Comparison of ENCODE assay signal across 16 cellular contexts in the genomic region with DNA sequence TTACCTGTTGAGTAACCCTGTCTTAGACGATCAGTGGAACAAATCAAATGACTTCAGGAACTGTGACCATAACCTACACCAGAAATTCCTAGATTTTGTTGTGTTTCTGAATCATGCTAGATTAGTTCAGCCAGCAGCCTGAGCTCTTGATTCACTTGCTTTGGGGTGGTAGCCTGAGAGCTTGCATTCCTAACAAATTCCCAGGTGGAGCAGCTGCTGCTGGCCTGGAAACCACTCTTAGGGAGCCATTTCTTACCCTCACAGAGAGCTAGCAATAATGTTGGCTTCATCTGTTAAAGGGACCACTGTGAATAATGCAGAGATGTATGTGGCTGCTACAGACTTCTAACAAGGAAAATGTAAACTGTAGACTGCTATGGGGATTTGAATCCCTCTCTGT.
"Had no signal": no experiment of that assay in that cellular context is flagged by ENCODE, and none has a peak within 500 bp of the region (broad histone marks: within the 10 kb centered on the region; RNA-seq: fewer than 3 reads in every experiment).

No MANE protein-coding gene starts in this region.

- H3K36me3 ChIP-seq: gastrocnemius medialis, stomach, thoracic aorta had no signal

- H3K36me3 Mint-ChIP-seq: naive thymus-derived CD4-positive, alpha-beta T cell had no signal

- H3K27me3 ChIP-seq: gastrocnemius medialis, stomach had no signal

- DNase-seq: effector CD4-positive, alpha-beta T cell; gastrocnemius medialis; glutamatergic neuron; kidney glomerular epithelial cell; naive thymus-derived CD4-positive, alpha-beta T cell; nephron progenitor cell; right cardiac atrium; small intestine; stimulated activated CD4-positive, alpha-beta T cell treated with anti-CD3 and anti-CD28 coated beads, Interleukin-12 subunit alpha, Interleukin-12 subunit beta, amount 100 ng/mL, for 4 hours; stimulated activated naive CD4-positive, alpha-beta T cell; stomach; substantia nigra; trophoblast cell had no signal

- H3K4me1 Mint-ChIP-seq: naive thymus-derived CD4-positive, alpha-beta T cell; nephron progenitor cell had no signal

- H3K9me3 ChIP-seq: gastrocnemius medialis, thoracic aorta had no signal

- H3K27ac Mint-ChIP-seq: naive thymus-derived CD4-positive, alpha-beta T cell; nephron progenitor cell had no signal

- H3K4me3 Mint-ChIP-seq: naive thymus-derived CD4-positive, alpha-beta T cell; nephron progenitor cell had no signal

- H3K4me3 ChIP-seq: coronary artery, gastrocnemius medialis, stomach, thoracic aorta had no signal

- ATAC-seq: esophagus mucosa; gastrocnemius medialis; naive thymus-derived CD4-positive, alpha-beta T cell; right cardiac atrium had no signal

- H3K4me1 ChIP-seq: gastrocnemius medialis, stomach had no signal

- H3K27me3 Mint-ChIP-seq: naive thymus-derived CD4-positive, alpha-beta T cell had no signal

- H3K9me3 Mint-ChIP-seq: nephron progenitor cell had no signal

- H3K27ac ChIP-seq: coronary artery, gastrocnemius medialis, stomach, thoracic aorta had no signal
